2 cellular contexts compared by ENCODE assay signal in the genomic region with DNA sequence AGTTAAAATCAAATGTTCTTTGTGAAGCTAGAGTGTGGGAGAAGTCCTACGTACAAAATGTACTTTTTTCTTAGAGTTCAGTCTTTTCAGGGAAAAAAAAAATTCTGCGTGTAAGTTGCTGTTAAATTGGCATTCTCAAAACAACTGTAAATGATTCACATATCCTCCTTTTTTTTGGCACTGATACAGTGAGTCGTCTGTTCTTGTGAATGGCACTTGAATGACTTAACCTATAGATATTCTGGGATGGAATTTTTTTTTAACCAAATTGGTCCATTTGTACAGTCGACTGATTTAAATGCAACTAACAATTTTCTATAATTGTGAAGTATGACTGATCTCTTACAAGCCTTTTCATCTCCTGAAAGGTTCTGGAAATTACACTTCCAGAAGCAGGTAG.
TF ChIP-seq lines count a peak whose summit lies in the region.

No MANE protein-coding gene starts in this region.

TF ChIP-seq in A549, 52 proteins besides CTCF, POLR2A, EP300 and RAD21 (continued from another document):
- TF ChIP-seq ELK1 (IDR thresholded peaks at IDR 0.05; ENCODE audit: low read depth, low read length) (no peak), RNF2 (IDR thresholded peaks at IDR 0.05; ENCODE audit: borderline replicate concordance, low read depth) (no peak), HOXA7 (CRISPR knock-in tag; IDR thresholded peaks at IDR 0.05) (no peak), EHMT2 (IDR thresholded peaks at IDR 0.05; ENCODE audit: low read depth) (no peak), USF2 (IDR thresholded peaks at IDR 0.05) (no peak), JUNB (IDR thresholded peaks at IDR 0.05) (no peak), ZFP36 (IDR thresholded peaks at IDR 0.05; ENCODE audit: borderline replicate concordance, partially characterized antibody) (no peak), RFX5 (IDR thresholded peaks at IDR 0.05) (no peak)
- TF ChIP-seq, protein P1, sequence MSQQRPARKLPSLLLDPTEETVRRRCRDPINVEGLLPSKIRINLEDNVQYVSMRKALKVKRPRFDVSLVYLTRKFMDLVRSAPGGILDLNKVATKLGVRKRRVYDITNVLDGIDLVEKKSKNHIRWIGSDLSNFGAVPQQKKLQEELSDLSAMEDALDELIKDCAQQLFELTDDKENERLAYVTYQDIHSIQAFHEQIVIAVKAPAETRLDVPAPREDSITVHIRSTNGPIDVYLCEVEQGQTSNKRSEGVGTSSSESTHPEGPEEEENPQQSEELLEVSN (IDR thresholded peaks at IDR 0.05; ENCODE audit: borderline replicate concordance, low read depth), result no peak

TF ChIP-seq in IMR-90, 13 proteins besides CTCF, POLR2A, EP300 and RAD21 (continued from another document):
- no peak for TF ChIP-seq ELK1 (IDR thresholded peaks at IDR 0.05; ENCODE audit: borderline replicate concordance, low read depth, low read length)
- TF ChIP-seq RCOR1 (IDR thresholded peaks at IDR 0.05; ENCODE audit: insufficient replicate concordance, low read length), result no peak
- no peak for TF ChIP-seq CHD1 (IDR thresholded peaks at IDR 0.05; ENCODE audit: low read depth, low read length)
- no peak for TF ChIP-seq MAFK (IDR thresholded peaks at IDR 0.05; ENCODE audit: low read depth, low read length)
- no peak for TF ChIP-seq SMC3 (IDR thresholded peaks at IDR 0.05; ENCODE audit: low read depth, low read length)
- no peak for TF ChIP-seq FOS (IDR thresholded peaks at IDR 0.05; ENCODE audit: low read depth, low read length)
- no peak for TF ChIP-seq USF2 (IDR thresholded peaks at IDR 0.05; ENCODE audit: low read depth, low read length)
TF ChIP-seq in IMR-90: peak in this region for 0.
